In genomic region chr1:164599272-164599671, GRCh38 we compare ENCODE assay signal across 22 cellular contexts. TPM values are rescaled to one million over a fixed set of nuclear protein-coding genes. Genes with fewer than 3 reads are reported as not detected.
DNase-seq lines count a peak whose midpoint lies in the region; FAIRE-seq and TF ChIP-seq lines count a peak whose summit lies in the region.
"Had no signal": no experiment of that assay in that cellular context is flagged by ENCODE, and none has a peak within 500 bp of the region (broad histone marks: within the 10 kb centered on the region; RNA-seq: fewer than 3 reads in every experiment).

No MANE protein-coding gene starts in this region.

- no peak overlapping the region for H2AK5ac ChIP-seq in mesenchymal stem cell (ENCODE audit: low read length, severe bottlenecking)

- no peak overlapping the region for H2AFZ ChIP-seq in mesenchymal stem cell (ENCODE audit: low read depth, low read length)

- H3K4ac ChIP-seq in mesenchymal stem cell (ENCODE audit: low read depth in 1 of 2, low read length in 2 of 2) = no peak overlapping the region

- H3K14ac ChIP-seq in mesenchymal stem cell (ENCODE audit: low read length in 2 of 2) = no peak overlapping the region

- no peak overlapping the region for H2BK15ac ChIP-seq in mesenchymal stem cell (ENCODE audit: low read depth, poor library complexity, severe bottlenecking)

- H3K27ac ChIP-seq in VCaP (peak overlapping the region; percentile 98; the same call in 1 of the 2 replicates), stomach (peak overlapping the region in 3 of 5 donors; percentile 48 to 78 (median 75)), mesenchymal stem cell (ENCODE audit: low read length, poor library complexity, severe bottlenecking) (no peak overlapping the region)
- H3K27ac ChIP-seq: A549, HL-60 had no signal

- no peak overlapping the region for H2BK5ac ChIP-seq in mesenchymal stem cell (ENCODE audit: low read depth, low read length, poor library complexity, severe bottlenecking)

- BruUV-seq in Caco-2 (replicated peaks; lab: Mats Ljungman, UMichigan) = no TSS peak

- DNase-seq in Caco-2 (no peak), stomach (no peak), ACHN (no peak), mesenchymal stem cell (no peak), occipital lobe (lab: John Stamatoyannopoulos, UW) (no peak), activated gamma-delta T cell treated with Interleukin-2 at 50 U/mL for 16 hours (no peak)
- DNase-seq: CD4-positive, CD25-positive, alpha-beta regulatory T cell; DMS79; GOT3; HFFc6; NCI-H1436 treated with DMSO at 0.1 percent for 48 hours; NCI-H2081; NCI-H2227 treated with DMSO at 0.1 percent for 48 hours; NK-92 treated with Interleukin-12 subunit alpha and Interleukin-12 subunit beta, amount 100 ng/mL, for 24 hours; OCI-M1 had no signal

- H3K4me2 ChIP-seq in mesenchymal stem cell (ENCODE audit: low read length, poor library complexity, severe bottlenecking) = no peak overlapping the region
- H3K4me2 ChIP-seq: A549 had no signal

- WGBS in stomach, 5 donors = 52 to 74% (median 66%) methylated on average over 5 of the region's 5 CpGs
- WGBS in mesenchymal stem cell = 90% methylated on average over 2 of the region's 5 CpGs

- H3K4me1 Mint-ChIP-seq in Caco-2 (ENCODE audit: low read depth, unreplicated experiment) = peaks cover 24% of the 10 kb centered on the region
- H3K4me1 Mint-ChIP-seq: CD4-positive, CD25-positive, alpha-beta regulatory T cell had no signal

- H3K4me1 ChIP-seq in Caco-2 (peaks cover 51% of the 10 kb centered on the region), stomach (peaks cover 20 to 67% (median 48%) of the 10 kb centered on the region in 4 donors), mesenchymal stem cell (ENCODE audit: control insufficient read depth, insufficient read depth, low read depth, low read length) (peaks cover 10% of the 10 kb centered on the region)

- CTCF ChIA-PET in Caco-2 (lab: Charles Lee) = no interaction called here

- TF ChIP-seq CTCF in Caco-2 (IDR thresholded peaks at IDR 0.05; ENCODE audit: insufficient read depth in 1 of 2, low read depth in 1 of 2, low read length in 1 of 2, severe bottlenecking in 1 of 2, unreplicated experiment in 1 of 2) (no peak), VCaP (conservative IDR thresholded peaks at IDR 0.05) (no peak), stomach (IDR thresholded peaks at IDR 0.05) (no peak)

- no peak for TF ChIP-seq POLR2A in stomach (IDR thresholded peaks at IDR 0.05)

- H3K27ac Mint-ChIP-seq in Caco-2 (ENCODE audit: unreplicated experiment) = peak overlapping the region; percentile 78
- H3K27ac Mint-ChIP-seq: HFFc6 had no signal

- H3K79me1 ChIP-seq in mesenchymal stem cell (replicated peaks; ENCODE audit: low read length, poor library complexity, severe bottlenecking) = peaks cover 4% of the 10 kb centered on the region

- H3K4me3 Mint-ChIP-seq in Caco-2 (ENCODE audit: unreplicated experiment) = no peak overlapping the region
- H3K4me3 Mint-ChIP-seq: CD4-positive, CD25-positive, alpha-beta regulatory T cell; HFFc6 had no signal

- intact Hi-C loops in Caco-2 (cut with micrococcal nuclease; ENCODE audit: unreplicated experiment) (no loop called here), stomach (cut with DNase I; ENCODE audit: low total_unique reads) (no loop called here)

- POLR2A ChIA-PET in Caco-2 (lab: Charles Lee) = no interaction called here

- H3K27me3 Mint-ChIP-seq in Caco-2 (ENCODE audit: insufficient read depth, unreplicated experiment) = no peaks in the 10 kb centered on the region
- H3K27me3 Mint-ChIP-seq: CD4-positive, CD25-positive, alpha-beta regulatory T cell had no signal

- H3K36me3 ChIP-seq in Caco-2 (ENCODE audit: control insufficient read depth, insufficient read depth, low read length) (no peaks in the 10 kb centered on the region), stomach (peaks cover 0 to 11% (median 0%) of the 10 kb centered on the region in 4 donors), mesenchymal stem cell (ENCODE audit: control insufficient read depth in 1 of 2, insufficient read depth in 2 of 2, low read depth in 1 of 2, low read length in 2 of 2) (peaks cover 0 to 29% of the 10 kb centered on the region in 2 experiments)

- no peak overlapping the region for H3K4me3 ChIP-seq in Caco-2 (ENCODE audit: low read depth, low read length)
- no peak overlapping the region for H3K4me3 ChIP-seq in stomach
- H3K4me3 ChIP-seq in mesenchymal stem cell (ENCODE audit: insufficient read depth in 1 of 2, low read depth in 1 of 2, low read length in 2 of 2) = no peak overlapping the region
- H3K4me3 ChIP-seq: A549 had no signal

- H2BK120ac ChIP-seq in mesenchymal stem cell (ENCODE audit: low read depth, low read length) = no peak overlapping the region

- peaks cover 30% of the 10 kb centered on the region for H3K36me3 Mint-ChIP-seq in Caco-2 (ENCODE audit: insufficient read depth, unreplicated experiment)
- H3K36me3 Mint-ChIP-seq: CD4-positive, CD25-positive, alpha-beta regulatory T cell had no signal

- TF ChIP-seq EP300 in stomach (IDR thresholded peaks at IDR 0.05) = no peak

- no peaks in the 10 kb centered on the region for H3K9me3 Mint-ChIP-seq in Caco-2 (ENCODE audit: unreplicated experiment)
- H3K9me3 Mint-ChIP-seq: HFFc6 had no signal

- no peak overlapping the region for H2BK12ac ChIP-seq in mesenchymal stem cell (ENCODE audit: low read length in 2 of 2)

- H3K23ac ChIP-seq in mesenchymal stem cell (ENCODE audit: low read length in 2 of 2) = no peak overlapping the region

- no peaks in the 10 kb centered on the region for H3K9me3 ChIP-seq in Caco-2
- no peaks in the 10 kb centered on the region for H3K9me3 ChIP-seq in stomach
- H3K9me3 ChIP-seq in mesenchymal stem cell (ENCODE audit: control insufficient read depth, low read length) = no peaks in the 10 kb centered on the region
- H3K9me3 ChIP-seq: A549 had no signal

- H4K8ac ChIP-seq in mesenchymal stem cell (ENCODE audit: low read length) = no peak overlapping the region

- no peak overlapping the region for H3K9ac ChIP-seq in mesenchymal stem cell (ENCODE audit: low read length)

- in situ Hi-C loops in ACHN (cut with HindIII; ENCODE audit: low pct_ligation_motif_present, low pct_unique_long_range_greater_than_20kb, low sequenced_read_pairs) = no loop called here

- peak overlapping the region in 1 of 2 experiments; percentile 22 for H3K18ac ChIP-seq in mesenchymal stem cell (ENCODE audit: low read depth in 1 of 2, low read length in 2 of 2)

- H3K27me3 ChIP-seq in Caco-2 (replicated peaks; ENCODE audit: control insufficient read depth, insufficient read depth, low read length) (no peaks in the 10 kb centered on the region), stomach (no peaks in the 10 kb centered on the region), mesenchymal stem cell (ENCODE audit: control insufficient read depth in 1 of 2, insufficient read depth in 1 of 2, low read length in 2 of 2) (no peaks in the 10 kb centered on the region)

- peak; percentile 21 for FAIRE-seq in islet of Langerhans (lab: Jason Lieb, UNC)
- FAIRE-seq: A549, GM12891, GM19239 had no signal

- H4K91ac ChIP-seq in mesenchymal stem cell (ENCODE audit: low read length) = no peak overlapping the region

RNA-seq across cellular contexts. Expression of gene PBX1, which starts 40.3 kb away (rescaled TPM):
- total RNA-seq in Caco-2 (2022) (101 and 103 TPM in 2 replicates), stomach (100 to 1,000 TPM in 1 of 5 donors, 10 to 100 TPM in 4; 11.6 to 113 (median 31.0) TPM), occipital lobe (169 TPM)
- 10 to 100 TPM; 11.0 to 15.6 (median 12.3) TPM for polyA plus RNA-seq in stomach
- 32.7 TPM for polyA plus RNA-seq in mesenchymal stem cell (2013, experiment 1 of 2)
- polyA plus RNA-seq in mesenchymal stem cell (2013, experiment 2 of 2) = 33.2 TPM
- total RNA-seq: G401 had no signal
